In genomic region chr10:123614888-123615287, GRCh38 we compare ENCODE assay signal across 8 cellular contexts. TPM values are rescaled to one million over a fixed set of nuclear protein-coding genes. Genes with fewer than 3 reads are reported as not detected.
DNase-seq lines count a peak whose midpoint lies in the region; ATAC-seq and TF ChIP-seq lines count a peak whose summit lies in the region.

No MANE protein-coding gene starts in this region.

- H3K27ac Mint-ChIP-seq in CD4-positive, alpha-beta memory T cell = no peak overlapping the region

- CTCF ChIA-PET in CD4-positive, alpha-beta memory T cell (lab: Charles Lee; ENCODE audit: partially characterized antibody) = no interaction called here

- no peaks in the 10 kb centered on the region for H3K36me3 Mint-ChIP-seq in CD4-positive, alpha-beta memory T cell

- 13 to 16% (median 14%) methylated on average over 12 of the region's 12 CpGs for WGBS in psoas muscle, 3 donors

- H3K27me3 ChIP-seq in CD4-positive, alpha-beta memory T cell (ENCODE audit: insufficient read depth, low read length) = no peaks in the 10 kb centered on the region
- H3K27me3 ChIP-seq in psoas muscle (ENCODE audit: insufficient read depth in 3 of 3, low read length in 2 of 3) = no peaks in the 10 kb centered on the region

- H3K27me3 Mint-ChIP-seq in CD4-positive, alpha-beta memory T cell = peaks cover 1 to 4% of the 10 kb centered on the region in 2 donors

- ATAC-seq in psoas muscle = no peak
- no peak for ATAC-seq in GM21367 (IDR thresholded peaks at IDR 0.05; ENCODE audit: unreplicated experiment)
- no peak for ATAC-seq in HG03378 (IDR thresholded peaks at IDR 0.05; ENCODE audit: unreplicated experiment)
- ATAC-seq in GM18858 (IDR thresholded peaks at IDR 0.05; ENCODE audit: unreplicated experiment) = no peak

- POLR2A ChIA-PET in CD4-positive, alpha-beta memory T cell (lab: Charles Lee; ENCODE audit: partially characterized antibody) = no interaction called here

- no peak overlapping the region for H3K4me3 ChIP-seq in CD4-positive, alpha-beta memory T cell (ENCODE audit: low read length in 2 of 2)
- H3K4me3 ChIP-seq in psoas muscle = no peak overlapping the region

- no peaks in the 10 kb centered on the region for H3K36me3 ChIP-seq in CD4-positive, alpha-beta memory T cell (ENCODE audit: insufficient read depth, low read length)
- H3K36me3 ChIP-seq in psoas muscle (ENCODE audit: insufficient read depth in 1 of 2, low read depth in 1 of 2) = no peaks in the 10 kb centered on the region

- no peak overlapping the region for H3K4me3 Mint-ChIP-seq in CD4-positive, alpha-beta memory T cell

- peak in 4 of 5 donors; percentile 7 to 15 (median 12) for DNase-seq in CD4-positive, alpha-beta memory T cell
- DNase-seq in KBM-7 (peak; percentile 41), foreskin melanocyte (peak; percentile 23), psoas muscle (peak; percentile 49 to 62)
- peak; percentile 2 for DNase-seq in activated CD8-positive, alpha-beta memory T cell treated with anti-CD3 and anti-CD28 coated beads, Interleukin-2, amount 50 U/mL, for 1 hour (ENCODE audit: extremely low read depth)

- H3K4me1 Mint-ChIP-seq in CD4-positive, alpha-beta memory T cell = no peaks in the 10 kb centered on the region

- H3K9me3 Mint-ChIP-seq in CD4-positive, alpha-beta memory T cell = peaks cover 0 to 3% (median 2%) of the 10 kb centered on the region in 8 donors

- H3K27ac ChIP-seq in CD4-positive, alpha-beta memory T cell (ENCODE audit: low read depth, low read length) = no peak overlapping the region
- no peak overlapping the region for H3K27ac ChIP-seq in psoas muscle

- H3K4me1 ChIP-seq in CD4-positive, alpha-beta memory T cell (ENCODE audit: insufficient read depth, low read length) = no peaks in the 10 kb centered on the region
- H3K4me1 ChIP-seq in psoas muscle = no peaks in the 10 kb centered on the region

- in situ Hi-C loops in KBM-7 (cut with MboI; ENCODE audit: low pct_unique_long_range_greater_than_20kb, low sequenced_read_pairs) = no loop called here

- intact Hi-C loops in CD4-positive, alpha-beta memory T cell (cut with micrococcal nuclease) = no loop called here
- intact Hi-C loops in psoas muscle (cut with DNase I) = no loop called here

- no peaks in the 10 kb centered on the region for H3K9me3 ChIP-seq in CD4-positive, alpha-beta memory T cell (ENCODE audit: control insufficient read depth in 1 of 2, low read length in 2 of 2)
- no peaks in the 10 kb centered on the region for H3K9me3 ChIP-seq in psoas muscle

- TF ChIP-seq CTCF in psoas muscle (IDR thresholded peaks at IDR 0.05) = no peak

RNA-seq across cellular contexts. Expression of gene GPR26, which starts 51.3 kb away (rescaled TPM):
- not detected for total RNA-seq in CD4-positive, alpha-beta memory T cell
- polyA plus RNA-seq in CD4-positive, alpha-beta memory T cell = not detected
- not detected for total RNA-seq in psoas muscle
- polyA plus RNA-seq in psoas muscle = under 1 TPM in 1 of 3 donors, not detected in 2; 0.01 TPM

Comparison
In these comparisons a context has a peak if more than half of its experiments do, and no peak if none do; other contexts are left out.
1. DNase-seq: peak in every context shown above with its lines; median percentile 56 in psoas muscle; 41 in KBM-7; 23 in foreskin melanocyte; 12 in CD4-positive, alpha-beta memory T cell; 2 in activated CD8-positive, alpha-beta memory T cell treated with anti-CD3 and anti-CD28 coated beads, Interleukin-2, amount 50 U/mL, for 1 hour.